8 cellular contexts compared by ENCODE assay signal in the genomic region with DNA sequence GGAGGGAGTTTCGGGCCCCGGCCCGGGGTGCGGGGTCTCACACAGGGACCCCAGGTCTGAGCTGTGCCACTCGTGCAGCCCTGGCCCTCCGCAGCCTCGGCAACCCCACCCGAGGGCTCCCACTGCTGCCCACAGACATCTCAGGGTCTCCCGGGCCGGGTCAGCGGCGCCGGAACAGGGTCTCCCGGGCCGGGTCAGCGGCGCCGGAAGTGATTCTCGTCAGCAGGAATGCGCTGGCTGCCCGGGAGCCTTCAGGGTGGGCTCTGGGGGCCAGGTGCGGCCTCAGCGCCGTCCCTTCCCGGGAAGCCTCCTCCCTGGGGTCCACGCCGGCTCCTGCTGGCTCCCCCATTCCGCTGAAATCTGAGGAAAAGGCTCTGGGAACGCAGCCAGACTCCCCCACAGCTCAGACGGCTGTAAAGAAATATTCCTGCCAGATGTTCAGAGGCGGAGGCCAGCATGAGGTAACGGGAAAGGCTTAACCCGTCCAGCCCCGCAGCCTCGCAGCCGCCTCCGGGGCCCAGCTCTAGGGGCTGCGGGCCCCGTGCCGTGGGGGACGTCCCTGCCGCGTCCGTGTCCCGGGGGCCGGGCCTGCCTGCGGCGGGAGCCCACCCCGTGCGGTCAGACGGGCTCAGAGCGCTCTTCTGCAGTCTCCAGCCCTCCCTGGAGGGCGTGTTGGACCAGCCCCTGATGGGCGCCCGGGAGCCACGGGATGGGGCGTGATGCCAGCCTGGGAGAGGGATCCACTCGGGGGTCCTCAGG. TPM values are rescaled to one million over a fixed set of nuclear protein-coding genes. Genes with fewer than 3 reads are reported as not detected.
DNase-seq lines count a peak whose midpoint lies in the region; ATAC-seq and TF ChIP-seq lines count a peak whose summit lies in the region.

No MANE protein-coding gene starts in this region.

- peak overlapping the region; percentile 93 for H3K27ac Mint-ChIP-seq in HFFc6

- H3K4me3 ChIP-seq in AG04449 (ENCODE audit: low read depth, low read length) (peak overlapping the region; percentile 42), stomach smooth muscle (ENCODE audit: low read length in 2 of 2) (peak overlapping the region; percentile 48 to 74)

- peak overlapping the region; percentile 96 for H3K27ac ChIP-seq in stomach smooth muscle (ENCODE audit: low read length)
- H3K27ac ChIP-seq in caudate nucleus (ENCODE audit: low read depth, low read length) = no peak overlapping the region

- H3K27me3 Mint-ChIP-seq in HFFc6 (ENCODE audit: insufficient read depth) = no peaks in the 10 kb centered on the region; the same call in 1 of the 2 replicates

- H3K9me3 ChIP-seq in stomach smooth muscle (ENCODE audit: control insufficient read depth in 2 of 2, low read length in 2 of 2) = no peaks in the 10 kb centered on the region

- no peaks in the 10 kb centered on the region for H3K36me3 Mint-ChIP-seq in HFFc6 (ENCODE audit: low read depth)

- H3K36me3 ChIP-seq in stomach smooth muscle (ENCODE audit: control insufficient read depth in 2 of 2, insufficient read depth in 2 of 2, low read length in 2 of 2) = no peaks in the 10 kb centered on the region

- no peaks in the 10 kb centered on the region for H3K9me3 Mint-ChIP-seq in HFFc6

- DNase-seq in AG04449 (ENCODE audit: low read depth, low spot score) (no peak), HFFc6 (no peak), astrocyte of the hippocampus (ENCODE audit: low read depth, low spot score) (peak; percentile 67), left colon (peak; percentile 54 to 65), caudate nucleus (lab: John Stamatoyannopoulos, UW) (no peak), middle frontal gyrus (ENCODE audit: extremely low spot score, low spot score) (no peak)

- ATAC-seq in left colon (peak; percentile 30), GM18861 (IDR thresholded peaks at IDR 0.05; ENCODE audit: unreplicated experiment) (no peak)

- H3K4me3 Mint-ChIP-seq in HFFc6 = peak overlapping the region; percentile 83; the same call in 1 of the 2 replicates

- CTCF ChIA-PET in AG04449 (lab: Yijun Ruan, JAX) = interaction anchor here (0.6 to 5.6 kb wide), 33 partner anchors 8 to 285 kb away, joined by 3 to 73 read pairs (median 4); partner anchors contain the start of genes COL6A1 and COL6A2

- POLR2A ChIA-PET in AG04449 (lab: Yijun Ruan, JAX) = interaction anchor here (0.6 to 2.8 kb wide), 16 partner anchors 9 to 171 kb away, joined by 3 to 26 read pairs (median 4); partner anchors contain the start of genes COL6A1 and COL6A2

- H3K9ac ChIP-seq in stomach smooth muscle (ENCODE audit: low read length in 2 of 2) = peak overlapping the region; percentile 83 to 84

- TF ChIP-seq CTCF in AG04449 (IDR thresholded peaks at IDR 0.05; ENCODE audit: insufficient read depth, low read length, missing control alignments) = no peak
- no peak for TF ChIP-seq CTCF in HFFc6 (IDR thresholded peaks at IDR 0.05)

- H3K4me1 ChIP-seq in stomach smooth muscle (ENCODE audit: control insufficient read depth, insufficient read depth, low read length) = peaks cover 56% of the 10 kb centered on the region

- H3K27me3 ChIP-seq in stomach smooth muscle (ENCODE audit: control insufficient read depth in 1 of 2, insufficient read depth in 2 of 2, low read length in 2 of 2) = no peaks in the 10 kb centered on the region

- intact Hi-C loops in left colon (cut with DNase I, micrococcal nuclease) = no loop called here

- H3K4me1 Mint-ChIP-seq in HFFc6 (ENCODE audit: low read depth) = peaks cover 32% of the 10 kb centered on the region

RNA-seq across cellular contexts. Expression of gene COL6A1, which starts 8.7 kb away (rescaled TPM):
- total RNA-seq in HFFc6 (2021; fragmentation: NEBNext Ultra II Directional; extraction: Animal tissue kit (Norgen Biotek cat#: 25700)) = 100 to 1,000 TPM; 350 to 415 (median 382) TPM
- total RNA-seq in left colon = 100 to 1,000 TPM in 1 of 2 donors, 10 to 100 TPM in 1; 32.2 to 111 TPM

Comparison
In these comparisons a context has a peak if more than half of its experiments do, and no peak if none do; other contexts are left out.
1. DNase-seq: peak in astrocyte of the hippocampus (single experiment) and left colon (2 of 2); none in AG04449 (single experiment), HFFc6 (single experiment), caudate nucleus (0 of 61) and middle frontal gyrus (single experiment).